Comparison of ENCODE assay signal across 32 cellular contexts in the genomic region with DNA sequence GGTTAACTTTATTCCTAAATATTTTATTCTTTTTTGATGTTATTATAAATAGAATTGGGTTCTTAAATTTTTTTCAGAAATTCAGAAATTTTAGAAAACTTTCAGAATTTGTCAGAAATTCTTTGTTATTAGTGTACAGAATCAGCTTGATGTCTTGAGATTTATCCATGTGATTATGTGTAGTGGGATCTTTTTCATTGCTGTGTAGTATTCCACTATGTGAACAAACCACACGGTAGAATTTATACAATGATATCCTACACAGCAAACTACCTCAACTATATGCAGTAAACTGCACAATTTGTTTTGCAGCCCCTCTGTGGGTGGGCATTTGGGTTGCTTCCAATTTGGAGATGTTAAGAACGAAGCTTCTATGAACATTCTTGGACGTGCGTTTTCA. TPM values are rescaled to one million over a fixed set of nuclear protein-coding genes. Genes with fewer than 3 reads are reported as not detected.
DNase-seq lines count a peak whose midpoint lies in the region; ATAC-seq, FAIRE-seq and TF ChIP-seq lines count a peak whose summit lies in the region.
"Had no signal": no experiment of that assay in that cellular context is flagged by ENCODE, and none has a peak within 500 bp of the region (broad histone marks: within the 10 kb centered on the region; RNA-seq: fewer than 3 reads in every experiment).

No MANE protein-coding gene starts in this region.

- H3K27me3 ChIP-seq in RWPE2 (ENCODE audit: insufficient read depth, poor library complexity, severe bottlenecking): peaks cover 5% of the 10 kb centered on the region
- peaks cover 19% of the 10 kb centered on the region for H3K27me3 ChIP-seq in endodermal cell (ENCODE audit: control insufficient read depth, insufficient read depth, low read length, poor library complexity, severe bottlenecking)
- H3K27me3 ChIP-seq: BE2C, BLaER1 had no signal

- intact Hi-C loops in kidney (cut with DNase I): no loop called here

- no peak overlapping the region for H3K27ac ChIP-seq in RWPE2 (ENCODE audit: poor library complexity, severe bottlenecking)
- no peak overlapping the region for H3K27ac ChIP-seq in endodermal cell (ENCODE audit: low read depth, low read length)
- no peak overlapping the region for H3K27ac ChIP-seq in kidney (ENCODE audit: low read depth in 2 of 2, low read length in 2 of 2)
- no peak overlapping the region for H3K27ac ChIP-seq in substantia nigra (ENCODE audit: low read depth, low read length, poor library complexity, severe bottlenecking)
- H3K27ac ChIP-seq: 22Rv1, BLaER1 had no signal

- no peaks in the 10 kb centered on the region for H3K36me3 ChIP-seq in RWPE2 (ENCODE audit: low read depth)
- H3K36me3 ChIP-seq in endodermal cell (ENCODE audit: control insufficient read depth, insufficient read depth, low read length): no peaks in the 10 kb centered on the region
- H3K36me3 ChIP-seq in kidney (ENCODE audit: control insufficient read depth in 1 of 2, insufficient read depth in 2 of 2, low read length in 2 of 2): no peaks in the 10 kb centered on the region
- H3K36me3 ChIP-seq: BE2C, BLaER1 had no signal

- WGBS in endodermal cell (ENCODE audit: insufficient coverage in 1 of 2, insufficient read length in 1 of 2), 2 experiments: 96 to 100% methylated on average over 3 to 4 of the region's 4 CpGs

- H3K9ac ChIP-seq in endodermal cell (ENCODE audit: extremely low read depth, low read length, poor library complexity, severe bottlenecking) (no peak overlapping the region), kidney (ENCODE audit: low read length in 2 of 2) (no peak overlapping the region)
- H3K9ac ChIP-seq: BLaER1 had no signal

- H3K4me1 ChIP-seq in RWPE2 (ENCODE audit: insufficient read depth, poor library complexity, severe bottlenecking) (no peaks in the 10 kb centered on the region), endodermal cell (ENCODE audit: control insufficient read depth, insufficient read depth, low read length) (peaks cover 18% of the 10 kb centered on the region), kidney (ENCODE audit: control insufficient read depth in 1 of 2, insufficient read depth in 1 of 2, low read depth in 1 of 2, low read length in 2 of 2) (no peaks in the 10 kb centered on the region)
- H3K4me1 ChIP-seq: BLaER1 had no signal

- no peak overlapping the region for H3K4me3 ChIP-seq in RWPE2 (ENCODE audit: severe bottlenecking)
- no peak overlapping the region for H3K4me3 ChIP-seq in endodermal cell (ENCODE audit: low read length)
- H3K4me3 ChIP-seq in kidney (ENCODE audit: low read length in 2 of 2): no peak overlapping the region
- H3K4me3 ChIP-seq: BLaER1, GM12878 had no signal

- peaks cover 39% of the 10 kb centered on the region for H3K27me3 Mint-ChIP-seq in endodermal cell (ENCODE audit: insufficient read depth)

- H3K9me3 ChIP-seq in RWPE2 (ENCODE audit: severe bottlenecking) (no peaks in the 10 kb centered on the region), endodermal cell (ENCODE audit: control insufficient read depth, low read length) (peaks cover 3% of the 10 kb centered on the region), kidney (ENCODE audit: control insufficient read depth in 1 of 2, low read length in 2 of 2) (peaks cover 0 to 3% of the 10 kb centered on the region in 2 donors)
- H3K9me3 ChIP-seq: BE2C had no signal

- H3K27ac Mint-ChIP-seq in endodermal cell: no peak overlapping the region
- H3K27ac Mint-ChIP-seq: CD4-positive, alpha-beta memory T cell; CD4-positive, CD25-positive, alpha-beta regulatory T cell; CD8-positive, alpha-beta memory T cell had no signal

- no peak overlapping the region for H3K4me3 Mint-ChIP-seq in endodermal cell
- H3K4me3 Mint-ChIP-seq: CD14-positive monocyte; CD4-positive, alpha-beta memory T cell; CD4-positive, CD25-positive, alpha-beta regulatory T cell; CD8-positive, alpha-beta memory T cell had no signal

- peak; percentile 60 for FAIRE-seq in A204.1 (lab: Jason Lieb, UNC)
- FAIRE-seq in kidney (lab: Jason Lieb, UNC): peak; percentile 37
- no peak for FAIRE-seq in frontal cortex (lab: Jason Lieb, UNC)
- FAIRE-seq: GM12878, GM12892, GM18507 had no signal

- H3K36me3 Mint-ChIP-seq in endodermal cell (ENCODE audit: low read depth): peaks cover 1% of the 10 kb centered on the region
- H3K36me3 Mint-ChIP-seq: CD14-positive monocyte; CD4-positive, alpha-beta memory T cell had no signal

- TF ChIP-seq CTCF in RWPE2 (IDR thresholded peaks at IDR 0.05; ENCODE audit: poor library complexity, severe bottlenecking) (no peak), endodermal cell (conservative IDR thresholded peaks at IDR 0.05) (no peak), kidney (IDR thresholded peaks at IDR 0.05; ENCODE audit: borderline replicate concordance, extremely low read depth, insufficient read depth) (no peak)

- peaks cover 37% of the 10 kb centered on the region for H3K4me1 Mint-ChIP-seq in endodermal cell
- H3K4me1 Mint-ChIP-seq: CD14-positive monocyte; CD4-positive, alpha-beta memory T cell; CD4-positive, CD25-positive, alpha-beta regulatory T cell; CD8-positive, alpha-beta memory T cell had no signal

- peak; percentile 9 for DNase-seq in RWPE2 (ENCODE audit: low spot score)
- peak; percentile 5 for DNase-seq in endodermal cell
- DNase-seq in kidney: no peak
- DNase-seq in effector CD4-positive, alpha-beta T cell: no peak
- no peak for DNase-seq in substantia nigra (lab: John Stamatoyannopoulos, UW)
- no peak for DNase-seq in frontal cortex (ENCODE audit: low spot score in 2 of 2)
- DNase-seq: ACHN; BE2C; C1 segment of cervical spinal cord; CD4-positive, alpha-beta memory T cell; CD4-positive, CD25-positive, alpha-beta regulatory T cell; CD8-positive, alpha-beta memory T cell; COR-L47; DMS 273 treated with DMSO at 0.1 percent for 48 hours; DMS153; DMS53; DMS79; DND-41; EL; GDM1 had no signal

- ATAC-seq in RWPE2 (ENCODE audit: low read depth): no peak
- ATAC-seq: GM12878 had no signal

- H3K9me3 Mint-ChIP-seq in endodermal cell: peaks cover 8% of the 10 kb centered on the region

RNA-seq across cellular contexts. Expression of gene PACSIN1, which starts 43.9 kb away (rescaled TPM):
- 1 to 10 TPM; 7.2 to 7.3 TPM for total RNA-seq in endodermal cell
- polyA plus RNA-seq in endodermal cell (2013, experiment 1 of 2): 2.4 TPM
- polyA plus RNA-seq in endodermal cell (2013, experiment 2 of 2): 1.7 TPM
- total RNA-seq in kidney: 1.7 TPM
- polyA plus RNA-seq in kidney (ENCODE audit: insufficient read depth, low read depth, low replicate concordance): 4.1 TPM
- 2.9 TPM for total RNA-seq in frontal cortex
- total RNA-seq: A172, A673, Daoy, G401 had no signal
- polyA plus RNA-seq: AG04450, CD14-positive monocyte had no signal

RNA-seq across cellular contexts. Expression of gene SPDEF, which starts 46.3 kb away (rescaled TPM):
- total RNA-seq in endodermal cell (1 to 10 TPM; 1.1 to 2.6 TPM), kidney (0.19 TPM), frontal cortex (not detected)
- polyA plus RNA-seq in endodermal cell (2013, experiment 1 of 2): 0.57 TPM
- polyA plus RNA-seq in endodermal cell (2013, experiment 2 of 2): 0.25 TPM
- polyA plus RNA-seq in kidney (ENCODE audit: insufficient read depth, low read depth, low replicate concordance): not detected
- total RNA-seq: A172; A673; CD4-positive, alpha-beta memory T cell; CD8-positive, alpha-beta memory T cell; Daoy; G401; GM12878 had no signal
- polyA plus RNA-seq: CD14-positive monocyte; CD4-positive, alpha-beta memory T cell; CD4-positive, CD25-positive, alpha-beta regulatory T cell; CD8-positive, alpha-beta memory T cell; GM12878 had no signal

Comparison
In these comparisons a context has a peak if more than half of its experiments do, and no peak if none do; other contexts are left out.
1. DNase-seq: peak in RWPE2 (single experiment) and endodermal cell (single experiment); none in kidney (single experiment), effector CD4-positive, alpha-beta T cell (single experiment), substantia nigra (0 of 49) and frontal cortex (0 of 2).